In the genomic region with DNA sequence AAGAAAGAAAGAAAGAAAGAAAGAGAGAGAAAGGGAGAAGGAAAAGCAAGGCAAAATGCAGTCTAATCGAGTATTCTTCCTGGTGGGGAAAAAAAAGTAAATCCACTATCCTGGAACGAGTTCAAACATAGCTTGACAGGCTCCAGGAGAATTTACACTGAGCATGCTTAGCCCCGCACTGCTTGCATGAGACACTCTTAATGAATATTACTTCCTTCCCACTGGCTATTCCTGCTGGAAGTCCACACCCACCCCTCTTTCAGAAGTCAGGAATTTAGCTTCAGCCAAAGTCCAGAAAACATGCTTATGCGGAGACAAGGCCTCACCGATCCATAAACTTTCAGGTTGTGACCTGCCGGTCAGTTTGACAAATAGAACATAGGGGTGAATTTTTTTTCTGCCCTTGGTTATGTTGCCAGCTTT, we compare ENCODE assay signal across 12 cellular contexts.
DNase-seq lines count a peak whose midpoint lies in the region; ATAC-seq and TF ChIP-seq lines count a peak whose summit lies in the region.
"Had no signal": no experiment of that assay in that cellular context is flagged by ENCODE, and none has a peak within 500 bp of the region (broad histone marks: within the 10 kb centered on the region; RNA-seq: fewer than 3 reads in every experiment).

No MANE protein-coding gene starts in this region.

- H3K4me1 ChIP-seq in body of pancreas = peaks cover 9% of the 10 kb centered on the region
- peaks cover 0 to 34% (median 13%) of the 10 kb centered on the region in 12 donors for H3K4me1 ChIP-seq in heart left ventricle
- H3K4me1 ChIP-seq: BLaER1 had no signal

- intact Hi-C loops in body of pancreas (cut with DNase I) (no loop called here), heart left ventricle (cut with DNase I) (loop anchor here in 3 of 10 donors (10.0 kb wide), 2 partner anchors 67 to 153 kb away; no protein-coding TSS in a partner anchor)

- H3K27me3 ChIP-seq in body of pancreas (no peaks in the 10 kb centered on the region), heart left ventricle (no peaks in the 10 kb centered on the region)
- H3K27me3 ChIP-seq: BLaER1 had no signal

- WGBS in body of pancreas, 2 donors = 17 to 19% methylated on average over 6 of the region's 6 CpGs
- 18 to 37% (median 26%) methylated on average over 6 of the region's 6 CpGs for WGBS in heart left ventricle, 4 donors

- peak overlapping the region in 2 of 4 donors; percentile 63 to 65 for H3K27ac ChIP-seq in body of pancreas
- H3K27ac ChIP-seq in heart left ventricle = peak overlapping the region in 7 of 12 donors; percentile 13 to 74 (median 54)
- H3K27ac ChIP-seq: BLaER1, psoas muscle had no signal

- ATAC-seq in body of pancreas = peak; percentile 83
- ATAC-seq in heart left ventricle = peak; percentile 71 to 95 (median 84)
- no peak for ATAC-seq in HG02763 (IDR thresholded peaks at IDR 0.05; ENCODE audit: unreplicated experiment)
- ATAC-seq in GM21381 (IDR thresholded peaks at IDR 0.05; ENCODE audit: unreplicated experiment) = no peak

- H3K9me3 ChIP-seq in body of pancreas (no peaks in the 10 kb centered on the region), heart left ventricle (no peaks in the 10 kb centered on the region)
- H3K9me3 ChIP-seq: BLaER1, psoas muscle had no signal

- TF ChIP-seq POLR2A in body of pancreas (IDR thresholded peaks at IDR 0.05) (no peak), heart left ventricle (IDR thresholded peaks at IDR 0.05) (no peak)

- no peaks in the 10 kb centered on the region for H3K36me3 ChIP-seq in body of pancreas (replicated peaks in 1 of 2; ENCODE audit: insufficient read depth in 1 of 2, low read depth in 2 of 2)
- no peaks in the 10 kb centered on the region for H3K36me3 ChIP-seq in heart left ventricle
- H3K36me3 ChIP-seq: BLaER1 had no signal

- H3K4me3 ChIP-seq in body of pancreas (no peak overlapping the region), heart left ventricle (peak overlapping the region in 5 of 12 donors; percentile 2 to 49 (median 23))
- H3K4me3 ChIP-seq: BLaER1, psoas muscle had no signal

- DNase-seq in Ammon's horn (ENCODE audit: low spot score) (peak; percentile 7), body of pancreas (peak; percentile 23 to 57 (median 52)), heart left ventricle (peak in 4 of 5 donors; percentile 32 to 48 (median 40)), pons (ENCODE audit: low spot score) (peak; percentile 39), activated gamma-delta T cell treated with Interleukin-2 at 50 U/mL for 16 hours (no peak)
- DNase-seq in activated CD4-positive, CD25-positive, alpha-beta regulatory T cell (lab: John Stamatoyannopoulos, UW) = no peak
- DNase-seq: activated naive CD4-positive, alpha-beta T cell treated with Interleukin-2 at 50 U/mL for 16 hours; psoas muscle; stimulated activated CD8-positive, alpha-beta memory T cell treated with anti-CD3 and anti-CD28 coated beads, Interleukin-4, amount 100 ng/mL, for 48 hours had no signal

- TF ChIP-seq CTCF in body of pancreas (IDR thresholded peaks at IDR 0.05) (no peak), heart left ventricle (IDR thresholded peaks at IDR 0.05) (no peak)

Comparison
In these comparisons a context has a peak if more than half of its experiments do, and no peak if none do; other contexts are left out.
1. DNase-seq: peak in Ammon's horn (single experiment), body of pancreas (4 of 4), heart left ventricle (4 of 5) and pons (single experiment); none in activated gamma-delta T cell treated with Interleukin-2 at 50 U/mL for 16 hours (single experiment) and activated CD4-positive, CD25-positive, alpha-beta regulatory T cell (0 of 4).
2. ATAC-seq: peak in body of pancreas (single experiment) and heart left ventricle (4 of 4); none in HG02763 (single experiment) and GM21381 (single experiment).